In genomic region chr4:118775405-118775804, GRCh38 we compare ENCODE assay signal across 20 cellular contexts.
A peak's percentile ranks its signal among the peaks of the same experiment; 100 is the strongest.
DNase-seq lines count a peak whose midpoint lies in the region; ATAC-seq and TF ChIP-seq lines count a peak whose summit lies in the region.
"Had no signal": no experiment of that assay in that cellular context is flagged by ENCODE, and none has a peak within 500 bp of the region (broad histone marks: within the 10 kb centered on the region; RNA-seq: fewer than 3 reads in every experiment).

No MANE protein-coding gene starts in this region.

- peaks cover 4 to 11% of the 10 kb centered on the region in 2 experiments for H3K36me3 ChIP-seq in SK-N-SH (replicated peaks in 1 of 2; ENCODE audit: control insufficient read depth in 1 of 2, insufficient read depth in 2 of 2, low read length in 1 of 2)
- H3K36me3 ChIP-seq in body of pancreas (replicated peaks in 1 of 2; ENCODE audit: insufficient read depth in 1 of 2, low read depth in 2 of 2) = no peaks in the 10 kb centered on the region
- no peaks in the 10 kb centered on the region for H3K36me3 ChIP-seq in urinary bladder (ENCODE audit: insufficient read depth)
- H3K36me3 ChIP-seq: BLaER1, gastroesophageal sphincter, Peyer's patch, tibial nerve had no signal

- H3K36me3 Mint-ChIP-seq in mesothelial cell of epicardium = peaks cover 16% of the 10 kb centered on the region

- H3K4me1 ChIP-seq in SK-N-SH (ENCODE audit: control insufficient read depth in 1 of 2, insufficient read depth in 2 of 2, low read depth in 1 of 2, low read length in 1 of 2) (peaks cover 41 to 51% of the 10 kb centered on the region in 2 experiments), body of pancreas (peaks cover 14% of the 10 kb centered on the region), urinary bladder (ENCODE audit: insufficient read depth) (no peaks in the 10 kb centered on the region)
- H3K4me1 ChIP-seq: BLaER1, Peyer's patch had no signal

- TF ChIP-seq CTCF in SK-N-SH (IDR thresholded peaks at IDR 0.05) (no peak), body of pancreas (IDR thresholded peaks at IDR 0.05) (no peak), mesothelial cell of epicardium (IDR thresholded peaks at IDR 0.05; ENCODE audit: unreplicated experiment) (no peak)

- peak overlapping the region; percentile 82 for H3K27ac Mint-ChIP-seq in mesothelial cell of epicardium

- H3K27ac ChIP-seq in SK-N-SH (ENCODE audit: low read depth in 2 of 2, low read length in 1 of 2) (peak overlapping the region; percentile 69 to 99), body of pancreas (peak overlapping the region in 1 of 4 donors; percentile 14), urinary bladder (ENCODE audit: low read depth) (peak overlapping the region; percentile 16)
- H3K27ac ChIP-seq: BLaER1, HL-60, Peyer's patch had no signal

- H3K9ac ChIP-seq in SK-N-SH = no peak overlapping the region
- H3K9ac ChIP-seq: BLaER1 had no signal

- no peak for ATAC-seq in SK-N-SH treated with all-trans-retinoic acid at 6 μM for 48 hours
- peak; percentile 52 for ATAC-seq in body of pancreas
- no peak for ATAC-seq in HG03280 (IDR thresholded peaks at IDR 0.05; ENCODE audit: unreplicated experiment)
- ATAC-seq: gastroesophageal sphincter had no signal

- peaks cover 37% of the 10 kb centered on the region for H3F3A ChIP-seq in SK-N-SH (replicated peaks; ENCODE audit: insufficient read depth)

- H3K4me1 Mint-ChIP-seq in mesothelial cell of epicardium = peaks cover 59% of the 10 kb centered on the region

- CTCF ChIA-PET in SK-N-SH (lab: Yijun Ruan, JAX) = interaction anchor here (1.7 to 7.9 kb wide), 2 partner anchors 114 to 194 kb away, joined by 4 to 133 read pairs; partner anchors contain the start of gene SYNPO2

- peaks cover 27% of the 10 kb centered on the region for H3K9me3 Mint-ChIP-seq in mesothelial cell of epicardium

- 89% methylated on average over 2 of the region's 2 CpGs for WGBS in SK-N-SH (ENCODE audit: low lambda C conversion rate)
- WGBS in body of pancreas, 2 donors = 50 to 59% methylated on average over 2 of the region's 2 CpGs
- 78% methylated on average over 2 of the region's 2 CpGs for WGBS in urinary bladder

- H3K27me3 Mint-ChIP-seq in mesothelial cell of epicardium (ENCODE audit: low read depth) = no peaks in the 10 kb centered on the region

- H3K27me3 ChIP-seq in SK-N-SH (ENCODE audit: insufficient read depth) (no peaks in the 10 kb centered on the region), body of pancreas (no peaks in the 10 kb centered on the region)
- H3K27me3 ChIP-seq: BLaER1, gastroesophageal sphincter, Peyer's patch, tibial nerve had no signal

- no peak overlapping the region for H3K4me3 Mint-ChIP-seq in mesothelial cell of epicardium

- TF ChIP-seq EP300 in SK-N-SH (IDR thresholded peaks at IDR 0.05; ENCODE audit: borderline replicate concordance in 1 of 2, low read depth in 1 of 2, low read length in 1 of 2) = no peak

- H3K4me3 ChIP-seq in SK-N-SH (ENCODE audit: low read depth in 2 of 2, low read length in 1 of 2) (no peak overlapping the region), body of pancreas (no peak overlapping the region), urinary bladder (ENCODE audit: low read depth, low read length) (no peak overlapping the region)
- H3K4me3 ChIP-seq: BLaER1, gastroesophageal sphincter, Peyer's patch, tibial nerve had no signal

- H3K4me2 ChIP-seq in SK-N-SH = no peak overlapping the region
- H3K4me2 ChIP-seq: BLaER1 had no signal

- H3K9me3 ChIP-seq in SK-N-SH (no peaks in the 10 kb centered on the region), body of pancreas (no peaks in the 10 kb centered on the region)
- H3K9me3 ChIP-seq: BLaER1, gastroesophageal sphincter, Peyer's patch, tibial nerve had no signal

- H3K9me2 ChIP-seq in SK-N-SH = no peaks in the 10 kb centered on the region

- intact Hi-C loops in body of pancreas (cut with DNase I) (no loop called here), posterior cingulate gyrus (cut with DNase I) (no loop called here)

- H2AFZ ChIP-seq in SK-N-SH (ENCODE audit: low read depth) = no peak overlapping the region

- DNase-seq in SK-N-SH = no peak
- no peak for DNase-seq in body of pancreas
- no peak for DNase-seq in mesothelial cell of epicardium (ENCODE audit: low spot score in 2 of 2, unreplicated experiment in 2 of 2)
- no peak for DNase-seq in posterior cingulate gyrus
- no peak for DNase-seq in activated naive CD4-positive, alpha-beta T cell (lab: John Stamatoyannopoulos, UW)
- DNase-seq: activated CD4-positive, CD25-positive, alpha-beta regulatory T cell treated with anti-CD3 and anti-CD28 coated beads, Interleukin-2, amount 50 U/mL, for 72 hours; central memory CD4-positive, alpha-beta T cell; HCEC 1CT; left cardiac atrium; MV-4-11; NCI-H187 treated with DMSO at 0.1 percent for 48 hours; Peyer's patch; T1000 had no signal

- H4K20me1 ChIP-seq in SK-N-SH (ENCODE audit: insufficient read depth) = 0 out of 2 replicates have a peak, but pooled peaks cover 4% of the 10 kb centered on the region
- H4K20me1 ChIP-seq: BLaER1 had no signal

- no peak for TF ChIP-seq RAD21 in SK-N-SH (IDR thresholded peaks at IDR 0.05; ENCODE audit: low read length)

- POLR2A ChIA-PET in SK-N-SH (lab: Yijun Ruan, JAX) = interaction anchor here (1.4 kb wide), 1 partner anchor 113 kb away, joined by 5 read pairs; the partner anchor contains the start of gene SYNPO2

- H3K79me2 ChIP-seq in SK-N-SH (ENCODE audit: insufficient read depth) = peaks cover 40% of the 10 kb centered on the region

- TF ChIP-seq POLR2A in body of pancreas (IDR thresholded peaks at IDR 0.05) = no peak

TF ChIP-seq in SK-N-SH, 30 proteins besides CTCF, POLR2A, EP300 and RAD21 (continues in another document):
- TF ChIP-seq REST (IDR thresholded peaks at IDR 0.05; ENCODE audit: low read depth, low read length) (no peak), YY1 (IDR thresholded peaks at IDR 0.05; ENCODE audit: low read depth) (no peak), FOXM1 (IDR thresholded peaks at IDR 0.05; ENCODE audit: low read depth) (no peak), GATA2 (CRISPR knock-in tag; IDR thresholded peaks at IDR 0.05) (no peak), TAF1 (IDR thresholded peaks at IDR 0.05; ENCODE audit: borderline replicate concordance, low read depth, low read length) (no peak), TCF12 (IDR thresholded peaks at IDR 0.05) (no peak), TEAD4 (IDR thresholded peaks at IDR 0.05; ENCODE audit: borderline replicate concordance, insufficient read depth) (no peak)

TF ChIP-seq in SK-N-SH treated with all-trans-retinoic acid at 6 μM for 48 hours, 23 proteins besides CTCF, POLR2A, EP300 and RAD21:
- TF ChIP-seq BACH2 (CRISPR knock-in tag; IDR thresholded peaks at IDR 0.05; ENCODE audit: borderline replicate concordance) (no peak), CSDC2 (CRISPR knock-in tag; IDR thresholded peaks at IDR 0.05) (no peak), ZFP30 (CRISPR knock-in tag; IDR thresholded peaks at IDR 0.05) (no peak), ZNF70 (CRISPR knock-in tag; IDR thresholded peaks at IDR 0.05) (no peak)
